14 cellular contexts compared by ENCODE assay signal in genomic region chr14:99255621-99256482, GRCh38. TPM values are rescaled to one million over a fixed set of nuclear protein-coding genes. Genes with fewer than 3 reads are reported as not detected.
DNase-seq lines count a peak whose midpoint lies in the region; ATAC-seq and TF ChIP-seq lines count a peak whose summit lies in the region.
"Had no signal": no experiment of that assay in that cellular context is flagged by ENCODE, and none has a peak within 500 bp of the region (broad histone marks: within the 10 kb centered on the region; RNA-seq: fewer than 3 reads in every experiment).

No MANE protein-coding gene starts in this region.

- H3K9me3 ChIP-seq in effector memory CD4-positive, alpha-beta T cell (ENCODE audit: control insufficient read depth, low read length), result no peaks in the 10 kb centered on the region
- H3K9me3 ChIP-seq in thymus (ENCODE audit: control insufficient read depth), result no peaks in the 10 kb centered on the region
- H3K9me3 ChIP-seq: left lung, mucosa of descending colon, right atrium auricular region had no signal

- 82% methylated on average over 19 of the region's 19 CpGs for WGBS in thymus

- H3K27me3 ChIP-seq in effector memory CD4-positive, alpha-beta T cell (replicated peaks; ENCODE audit: control insufficient read depth, insufficient read depth, low read length, poor library complexity, severe bottlenecking), result no peaks in the 10 kb centered on the region
- H3K27me3 ChIP-seq in thymus (ENCODE audit: control insufficient read depth, insufficient read depth), result no peaks in the 10 kb centered on the region
- H3K27me3 ChIP-seq: right atrium auricular region had no signal

- no peak for ATAC-seq in GM21526 (IDR thresholded peaks at IDR 0.05; ENCODE audit: low FRiP score, unreplicated experiment)
- ATAC-seq: left lung, mucosa of descending colon had no signal

- no peak for TF ChIP-seq CTCF in foreskin fibroblast (IDR thresholded peaks at IDR 0.05; ENCODE audit: low read depth, low read length)

- H3K4me1 ChIP-seq in effector memory CD4-positive, alpha-beta T cell (ENCODE audit: control insufficient read depth, insufficient read depth, low read length, poor library complexity, severe bottlenecking), result peaks cover 93% of the 10 kb centered on the region
- H3K4me1 ChIP-seq in thymus (ENCODE audit: control insufficient read depth, insufficient read depth, low read length), result peaks cover 39% of the 10 kb centered on the region
- H3K4me1 ChIP-seq: left lung, right atrium auricular region had no signal

- peak overlapping the region; percentile 43 for H3K4me3 ChIP-seq in effector memory CD4-positive, alpha-beta T cell (ENCODE audit: insufficient read depth, low read depth, low read length, poor library complexity, severe bottlenecking)
- no peak overlapping the region for H3K4me3 ChIP-seq in thymus (ENCODE audit: low read length)
- H3K4me3 ChIP-seq in foreskin fibroblast (ENCODE audit: low read depth in 1 of 2, low read length in 2 of 2), result no peak overlapping the region
- H3K4me3 ChIP-seq: coronary artery, left lung, mucosa of descending colon, right atrium auricular region had no signal

- peak overlapping the region; percentile 97 for H3K27ac ChIP-seq in effector memory CD4-positive, alpha-beta T cell (ENCODE audit: insufficient read depth, low read length, poor library complexity, severe bottlenecking)
- peak overlapping the region; percentile 64 for H3K27ac ChIP-seq in thymus (ENCODE audit: low read depth)
- H3K27ac ChIP-seq: coronary artery, left lung, right atrium auricular region had no signal

- DNase-seq in stimulated activated CD4-positive, alpha-beta T cell treated with anti-CD3 and anti-CD28 coated beads, Interleukin-4, amount 100 ng/mL, for 1 hour, result peak; percentile 11
- DNase-seq in stimulated activated CD4-positive, alpha-beta T cell treated with anti-CD3 and anti-CD28 coated beads, Interleukin-2, amount 100 ng/mL, for 48 hours, result no peak
- peak; percentile 45 to 46 for DNase-seq in activated T-cell treated with anti-CD3 and anti-CD28 coated beads, Interleukin-2, amount 50 U/mL, for 48 hours
- DNase-seq in effector memory CD4-positive, alpha-beta T cell, result peak in 1 of 3 donors; percentile 8
- DNase-seq in A172 (ENCODE audit: low spot score) (no peak), foreskin fibroblast (no peak)
- DNase-seq: left lung, NCI-H345, RPMI8226 had no signal

- peaks cover 55% of the 10 kb centered on the region for H3K36me3 ChIP-seq in effector memory CD4-positive, alpha-beta T cell (ENCODE audit: control insufficient read depth, insufficient read depth, low read length)
- peaks cover 72% of the 10 kb centered on the region for H3K36me3 ChIP-seq in thymus (ENCODE audit: control insufficient read depth, insufficient read depth)
- H3K36me3 ChIP-seq: left lung, right atrium auricular region had no signal

RNA-seq across cellular contexts. Expression of gene BCL11B, which starts 16.1 kb away (rescaled TPM):
- polyA plus RNA-seq in thymus, result 15.1 TPM
- 0.02 TPM in 2 replicates for total RNA-seq in A172 (2014; rRNA removed; shearing (Covaris generic))

Comparison
In these comparisons a context has a peak if more than half of its experiments do, and no peak if none do; other contexts are left out.
1. DNase-seq: peak in stimulated activated CD4-positive, alpha-beta T cell treated with anti-CD3 and anti-CD28 coated beads, Interleukin-4, amount 100 ng/mL, for 1 hour (single experiment) and activated T-cell treated with anti-CD3 and anti-CD28 coated beads, Interleukin-2, amount 50 U/mL, for 48 hours (2 of 2); none in stimulated activated CD4-positive, alpha-beta T cell treated with anti-CD3 and anti-CD28 coated beads, Interleukin-2, amount 100 ng/mL, for 48 hours (0 of 2), A172 (single experiment) and foreskin fibroblast (0 of 2).